Comparison of ENCODE assay signal across 2 cellular contexts in genomic region chr13:114128348-114128623, GRCh38.
TF ChIP-seq lines count a peak whose summit lies in the region.

No MANE protein-coding gene starts in this region.

TF ChIP-seq in GM23338, 12 proteins besides CTCF, POLR2A, EP300 and RAD21 (continued from another document):
- TF ChIP-seq ZNF462 (CRISPR knock-in tag; IDR thresholded peaks at IDR 0.05), result no peak
- no peak for TF ChIP-seq ZNF331 (CRISPR knock-in tag; IDR thresholded peaks at IDR 0.05; ENCODE audit: low read depth)
- TF ChIP-seq ZNF114 (CRISPR knock-in tag; IDR thresholded peaks at IDR 0.05), result no peak
- no peak for TF ChIP-seq REST (IDR thresholded peaks at IDR 0.05; ENCODE audit: unreplicated experiment)
- TF ChIP-seq NANOG (IDR thresholded peaks at IDR 0.05; ENCODE audit: borderline replicate concordance), result no peak
- TF ChIP-seq STAT1 (IDR thresholded peaks at IDR 0.05; ENCODE audit: unreplicated experiment), result no peak
- no peak for TF ChIP-seq POLR2AphosphoS5 (IDR thresholded peaks at IDR 0.05; ENCODE audit: low read depth)
TF ChIP-seq in GM23338: peak in this region for 0.

TF ChIP-seq in WTC11, 78 proteins besides CTCF, POLR2A, EP300 and RAD21 (continued from another document):
- no peak for TF ChIP-seq ARID4B (CRISPR knock-in tag; IDR thresholded peaks at IDR 0.05; ENCODE audit: borderline replicate concordance)
- no peak for TF ChIP-seq ZNF138 (CRISPR knock-in tag; conservative IDR thresholded peaks at IDR 0.05)
